ENCODE assay signal across 16 cellular contexts in genomic region chr22:43420991-43421665, GRCh38. TPM values are rescaled to one million over a fixed set of nuclear protein-coding genes. Genes with fewer than 3 reads are reported as not detected.
DNase-seq lines count a peak whose midpoint lies in the region; ATAC-seq and TF ChIP-seq lines count a peak whose summit lies in the region.
"Had no signal": no experiment of that assay in that cellular context is flagged by ENCODE, and none has a peak within 500 bp of the region (broad histone marks: within the 10 kb centered on the region; RNA-seq: fewer than 3 reads in every experiment).

No MANE protein-coding gene starts in this region.

- H3K27me3 Mint-ChIP-seq in glutamatergic neuron (ENCODE audit: unreplicated experiment): peaks cover 11% of the 10 kb centered on the region

- no peak overlapping the region for H3K4ac ChIP-seq in neuronal stem cell (ENCODE audit: low read length)

- peak overlapping the region; percentile 70 for H4K91ac ChIP-seq in neuronal stem cell (ENCODE audit: low read depth, low read length, poor library complexity)

- no peak overlapping the region for H3K4me3 Mint-ChIP-seq in glutamatergic neuron (ENCODE audit: unreplicated experiment)
- H3K4me3 Mint-ChIP-seq: CD4-positive, alpha-beta memory T cell had no signal

- H3K9me3 Mint-ChIP-seq in glutamatergic neuron (ENCODE audit: unreplicated experiment): peaks cover 4% of the 10 kb centered on the region
- H3K9me3 Mint-ChIP-seq: CD4-positive, alpha-beta memory T cell had no signal

- H2BK15ac ChIP-seq in neuronal stem cell (ENCODE audit: low read length): peak overlapping the region; percentile 61

- H2BK120ac ChIP-seq in neuronal stem cell (ENCODE audit: low read depth, low read length): no peak overlapping the region

- no peak for ATAC-seq in stimulated activated naive CD8-positive, alpha-beta T cell treated with anti-CD3 and anti-CD28 coated beads, Interleukin-15, Interleukin-2, amounts not matched to agents 100 U/mL and 50 U/mL, for 24 hours
- ATAC-seq: A549, GM12878 had no signal

- H3K18ac ChIP-seq in neuronal stem cell (ENCODE audit: low read length): peak overlapping the region; percentile 77

- no peaks in the 10 kb centered on the region for H3K4me1 Mint-ChIP-seq in glutamatergic neuron (ENCODE audit: low read depth, unreplicated experiment)
- H3K4me1 Mint-ChIP-seq: CD4-positive, alpha-beta memory T cell had no signal

- no peak overlapping the region for H3K9ac ChIP-seq in neuronal stem cell (ENCODE audit: low read depth, low read length, poor library complexity)

- no peak overlapping the region for H2AFZ ChIP-seq in neuronal stem cell (ENCODE audit: low read length)

- no peak overlapping the region for H4K8ac ChIP-seq in neuronal stem cell (ENCODE audit: low read depth, low read length)

- peak overlapping the region; percentile 63 for H2BK12ac ChIP-seq in neuronal stem cell (ENCODE audit: low read length)

- peak overlapping the region; percentile 12 for H2BK5ac ChIP-seq in neuronal stem cell (ENCODE audit: low read length)

- peaks cover 0 to 52% of the 10 kb centered on the region in 2 donors for H3K4me1 ChIP-seq in neuronal stem cell (ENCODE audit: control insufficient read depth in 2 of 2, insufficient read depth in 1 of 2, low read depth in 1 of 2, low read length in 2 of 2)
- H3K4me1 ChIP-seq: A549, BE2C had no signal

- whole genome bisulfite sequencing in neuronal stem cell (ENCODE audit: extremely low coverage in 2 of 2, insufficient read length in 2 of 2, insufficient replicate concordance in 1 of 2), 2 donors: no CpG with 5 or more reads among the region's 36 CpGs

- H3K23ac ChIP-seq in neuronal stem cell (ENCODE audit: low read depth, low read length, poor library complexity): no peak overlapping the region

- H3K4me3 ChIP-seq in neuronal stem cell (ENCODE audit: low read length in 2 of 2): no peak overlapping the region
- H3K4me3 ChIP-seq: A549, GM12878 had no signal

- H3K27ac ChIP-seq in VCaP (peak overlapping the region; percentile 94), angular gyrus (ENCODE audit: low read depth, low read length) (peak overlapping the region; percentile 79), neuronal stem cell (replicated peaks; ENCODE audit: low read length) (no peak overlapping the region)
- H3K27ac ChIP-seq: A549 had no signal

- no peak overlapping the region for H3K27ac Mint-ChIP-seq in glutamatergic neuron (ENCODE audit: unreplicated experiment)

- peak overlapping the region; percentile 83 for H2AK5ac ChIP-seq in neuronal stem cell (ENCODE audit: low read depth, low read length)

- H3K36me3 Mint-ChIP-seq in glutamatergic neuron (ENCODE audit: unreplicated experiment): no peaks in the 10 kb centered on the region
- H3K36me3 Mint-ChIP-seq: CD4-positive, alpha-beta memory T cell had no signal

- DNase-seq in glutamatergic neuron: peak; percentile 6
- no peak for DNase-seq in neuronal stem cell (ENCODE audit: low spot score)
- DNase-seq in stimulated activated naive CD8-positive, alpha-beta T cell treated with anti-CD3 and anti-CD28 coated beads, Interleukin-15, Interleukin-2, amounts not matched to agents 100 U/mL and 50 U/mL, for 24 hours: no peak
- no peak for DNase-seq in NCI-H128 (lab: John Stamatoyannopoulos, UW; ENCODE audit: unreplicated experiment)
- DNase-seq in NCI-H2196 treated with DMSO at 0.1 percent for 48 hours (lab: John Stamatoyannopoulos, UW; ENCODE audit: unreplicated experiment): no peak
- DNase-seq: BE2C; CD4-positive, alpha-beta memory T cell; DMS79; H7 had no signal

- H3K9me3 ChIP-seq in neuronal stem cell (replicated peaks in 1 of 2; ENCODE audit: control insufficient read depth in 2 of 2, insufficient read depth in 1 of 2, low read depth in 1 of 2, low read length in 2 of 2): no peaks in the 10 kb centered on the region
- H3K9me3 ChIP-seq: A549, BE2C had no signal

- peaks cover 14% of the 10 kb centered on the region for H3K79me1 ChIP-seq in neuronal stem cell (ENCODE audit: low read depth, low read length)

- H3K4me2 ChIP-seq in neuronal stem cell (ENCODE audit: insufficient read depth, low read length, poor library complexity, severe bottlenecking): no peak overlapping the region
- H3K4me2 ChIP-seq: A549 had no signal

- TF ChIP-seq CTCF in VCaP (conservative IDR thresholded peaks at IDR 0.05) (no peak), glutamatergic neuron (IDR thresholded peaks at IDR 0.05; ENCODE audit: partially characterized antibody, unreplicated experiment) (no peak)

- H3K14ac ChIP-seq in neuronal stem cell (ENCODE audit: low read length): no peak overlapping the region

- H3K27me3 ChIP-seq in neuronal stem cell (ENCODE audit: control insufficient read depth in 3 of 3, insufficient read depth in 3 of 3, low read depth in 1 of 3, low read length in 3 of 3): peaks cover 0 to 50% (median 0%) of the 10 kb centered on the region in 3 experiments
- H3K27me3 ChIP-seq: BE2C had no signal

- H3K36me3 ChIP-seq in neuronal stem cell (replicated peaks in 1 of 2; ENCODE audit: control insufficient read depth in 2 of 2, insufficient read depth in 2 of 2, low read length in 2 of 2): no peaks in the 10 kb centered on the region
- H3K36me3 ChIP-seq: BE2C had no signal

RNA-seq across cellular contexts. Expression of gene MPPED1, which starts 9.3 kb away (rescaled TPM):
- total RNA-seq in glutamatergic neuron (ENCODE audit: unreplicated experiment): 0.37 TPM
- 37.3 TPM for polyA plus RNA-seq in neuronal stem cell (2013, experiment 1 of 2)
- polyA plus RNA-seq in neuronal stem cell (2013, experiment 2 of 2): 37.4 TPM
- total RNA-seq: CD4-positive, alpha-beta memory T cell; G401; HT-29 had no signal
- polyA plus RNA-seq: A549; AG04450; CD4-positive, alpha-beta memory T cell; GM12878 had no signal
